In the genomic region with DNA sequence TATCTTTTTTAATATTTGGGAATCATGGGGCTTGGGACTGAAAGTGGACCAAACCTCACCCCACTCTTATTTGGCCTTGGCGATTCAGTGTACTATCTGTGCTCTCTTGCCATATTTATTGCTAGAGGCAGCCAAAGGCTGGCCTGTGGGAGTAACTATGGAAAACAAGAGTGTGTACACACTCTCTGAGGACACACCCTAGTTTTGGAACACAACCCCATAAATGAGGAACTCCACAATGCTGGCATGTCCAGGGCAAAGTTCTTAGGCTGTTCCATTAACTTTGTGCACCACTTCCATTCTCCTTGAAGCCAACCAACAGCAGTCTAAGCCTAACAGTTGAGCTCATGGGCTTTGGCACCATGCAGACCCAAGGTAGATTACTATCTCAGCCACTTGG, we compare ENCODE assay signal across 2 cellular contexts. TPM values are rescaled to one million over a fixed set of nuclear protein-coding genes. Genes with fewer than 3 reads are reported as not detected.
"Had no signal": no experiment of that assay in that cellular context is flagged by ENCODE, and none has a peak within 500 bp of the region (broad histone marks: within the 10 kb centered on the region; RNA-seq: fewer than 3 reads in every experiment).

No MANE protein-coding gene starts in this region.

RNA-seq across cellular contexts. Expression of a gene that starts 54.9 kb away (rescaled TPM):
- total RNA-seq: G401, GM12878 had no signal
- polyA plus RNA-seq: GM12878 had no signal
